In genomic region chr13:95385373-95385772, GRCh38 we compare ENCODE assay signal across 28 cellular contexts.
"Had no signal": no experiment of that assay in that cellular context is flagged by ENCODE, and none has a peak within 500 bp of the region (broad histone marks: within the 10 kb centered on the region; RNA-seq: fewer than 3 reads in every experiment).

No MANE protein-coding gene starts in this region.

- H3K4me2 ChIP-seq: SK-N-SH had no signal

- H3K9me3 Mint-ChIP-seq: T-cell; T-helper 1 cell treated with Interleukin-12 subunit alpha and Interleukin-12 subunit beta and Interleukin-4 antibody, amounts not matched to agents 30 μg/mL and 1 μg/mL, for 36 hours had no signal

- H3K9ac ChIP-seq: SK-N-SH had no signal

- FAIRE-seq: HTR-8/SVneo had no signal

- H3K27ac Mint-ChIP-seq: T-cell; T-helper 1 cell treated with Interleukin-12 subunit alpha and Interleukin-12 subunit beta and Interleukin-4 antibody, amounts not matched to agents 30 μg/mL and 1 μg/mL, for 36 hours had no signal

- H3K9me3 ChIP-seq: MG63, SK-N-SH had no signal

- H3K4me3 Mint-ChIP-seq: T-cell; T-helper 1 cell treated with Interleukin-12 subunit alpha and Interleukin-12 subunit beta and Interleukin-4 antibody, amounts not matched to agents 30 μg/mL and 1 μg/mL, for 36 hours had no signal

- DNase-seq: Karpas-422; KG1; MG63; NCI-H1092; NCI-H1105 treated with DMSO at 0.1 percent for 48 hours; NCI-H1417 treated with DMSO at 0.1 percent for 48 hours; NCI-H146; NCI-H1694 treated with DMSO at 0.1 percent for 48 hours; NCI-H1930; NCI-H2081; NCI-H2171; NCI-H226; NCI-H446; NCI-H510A; NCI-H524 treated with DMSO at 0.1 percent for 48 hours; NCI-H69; NCI-H774; NK-92 treated with Interleukin-12 subunit alpha and Interleukin-12 subunit beta, amount 100 ng/mL, for 24 hours; PC-3; SHP77; SK-N-SH; SW 1271; T-cell had no signal

- H3K36me3 Mint-ChIP-seq: T-cell had no signal

- H3K4me3 ChIP-seq: MG63 had no signal

- H3K27ac ChIP-seq: HL-60, RWPE1 had no signal

- ATAC-seq: Panc1, PC-3, T-cell had no signal

- H3K36me3 ChIP-seq: MG63 had no signal
